32 cellular contexts compared by ENCODE assay signal in genomic region chr20:37230200-37230599, GRCh38. TPM values are rescaled to one million over a fixed set of nuclear protein-coding genes. Genes with fewer than 3 reads are reported as not detected.
DNase-seq lines count a peak whose midpoint lies in the region; ATAC-seq and TF ChIP-seq lines count a peak whose summit lies in the region.
"Had no signal": no experiment of that assay in that cellular context is flagged by ENCODE, and none has a peak within 500 bp of the region (broad histone marks: within the 10 kb centered on the region; RNA-seq: fewer than 3 reads in every experiment).

No MANE protein-coding gene starts in this region.

- no peaks in the 10 kb centered on the region for H3K23me2 ChIP-seq in H9 (ENCODE audit: insufficient read length, low read depth, low read length, poor library complexity, severe bottlenecking)

- no peak overlapping the region for H3T11ph ChIP-seq in H9 (ENCODE audit: low read length)

- peak overlapping the region; percentile 16 to 96 (median 93); a peak in 6 of 7 replicates for H3K27ac Mint-ChIP-seq in H9
- H3K27ac Mint-ChIP-seq in natural killer cell, result no peak overlapping the region
- H3K27ac Mint-ChIP-seq: activated naive CD4-positive, alpha-beta T cell treated with anti-CD3 and anti-CD28 coated beads, Interleukin-2, amount 10 ng/mL, durations not matched to agents 7 days and 5 days; dendritic cell treated with granulocyte-macrophage colony-stimulating factor and Interleukin-4, amounts not matched to agents 40 ng/mL and 50 ng/mL, for 4 days; memory B cell had no signal

- H3K4me1 ChIP-seq in H9 (ENCODE audit: insufficient read depth, low read length), result peaks cover 12% of the 10 kb centered on the region
- H3K4me1 ChIP-seq in HUES48 (ENCODE audit: control insufficient read depth, insufficient read depth, low read length), result peaks cover 39% of the 10 kb centered on the region
- peaks cover 23% of the 10 kb centered on the region for H3K4me1 ChIP-seq in iPS-15b (ENCODE audit: control insufficient read depth, insufficient read depth, low read length)
- H3K4me1 ChIP-seq: body of pancreas, pancreas had no signal

- H3K14ac ChIP-seq in H9 (ENCODE audit: insufficient read depth, low read length), result no peak overlapping the region

- no peak overlapping the region for H3K4ac ChIP-seq in H9 (ENCODE audit: low read depth, low read length)

- no peak for TF ChIP-seq CTCF in H9 (conservative IDR thresholded peaks at IDR 0.05)
- TF ChIP-seq CTCF in WERI-Rb-1 (IDR thresholded peaks at IDR 0.05; ENCODE audit: low read depth, low read length), result no peak
- TF ChIP-seq CTCF in natural killer cell (IDR thresholded peaks at IDR 0.05), result no peak

- H4K91ac ChIP-seq in H9 (ENCODE audit: insufficient read length, low read depth, low read length), result no peak overlapping the region

- WGBS in H9 (ENCODE audit: extremely low coverage, insufficient read length, low lambda C conversion rate), result no CpG with 5 or more reads among the region's 6 CpGs

- H3K4me3 ChIP-seq in HUES48 (ENCODE audit: low read depth, low read length) (no peak overlapping the region), WERI-Rb-1 (ENCODE audit: low read depth, low read length) (no peak overlapping the region), iPS-15b (ENCODE audit: low read depth, low read length) (no peak overlapping the region)
- H3K4me3 ChIP-seq: adrenal gland; BLaER1 treated with 17β-estradiol and CSF1 and Interleukin-3, amounts not matched to agents 10 nM and 100 nM; body of pancreas; HAP-1; pancreas had no signal

- H3K9me3 ChIP-seq in H9 (ENCODE audit: control insufficient read depth, low read depth, low read length), result no peaks in the 10 kb centered on the region
- H3K9me3 ChIP-seq in HUES48 (ENCODE audit: control insufficient read depth, insufficient read depth, low read length), result no peaks in the 10 kb centered on the region
- H3K9me3 ChIP-seq in WERI-Rb-1 (ENCODE audit: severe bottlenecking), result no peaks in the 10 kb centered on the region
- no peaks in the 10 kb centered on the region for H3K9me3 ChIP-seq in iPS-15b (ENCODE audit: control insufficient read depth, insufficient read depth, low read length)
- H3K9me3 ChIP-seq: adrenal gland; BLaER1 treated with 17β-estradiol and CSF1 and Interleukin-3, amounts not matched to agents 10 nM and 100 nM; body of pancreas; HAP-1; pancreas; SK-N-SH had no signal

- H3K9ac ChIP-seq in H9 (ENCODE audit: extremely low read depth, insufficient read length, low read length) (no peak overlapping the region), HUES48 (ENCODE audit: low read depth, low read length) (peak overlapping the region; percentile 0; the same call in 1 of the 2 replicates), iPS-15b (ENCODE audit: low read depth, low read length) (peak overlapping the region; percentile 55)
- H3K9ac ChIP-seq: SK-N-SH had no signal

- H3K4me2 ChIP-seq in H9 (ENCODE audit: insufficient read depth, insufficient read length, low read length), result no peak overlapping the region
- H3K4me2 ChIP-seq: BLaER1 treated with 17β-estradiol and CSF1 and Interleukin-3, amounts not matched to agents 10 nM and 100 nM; SK-N-SH had no signal

- no peaks in the 10 kb centered on the region for H3K79me1 ChIP-seq in H9 (ENCODE audit: insufficient read depth, low read depth, low read length, poor library complexity, severe bottlenecking)

- no peak for DNase-seq in H9
- DNase-seq in WERI-Rb-1, result peak; percentile 72
- no peak for DNase-seq in T-helper 9 cell
- no peak for DNase-seq in activated T-cell treated with anti-CD3 and anti-CD28 coated beads, Interleukin-2, amount 50 U/mL, for 48 hours
- DNase-seq in stimulated activated CD4-positive, alpha-beta T cell treated with anti-CD3 and anti-CD28 coated beads, Interleukin-2, amount 100 ng/mL, for 24 hours, result no peak
- no peak for DNase-seq in natural killer cell
- DNase-seq: activated naive CD4-positive, alpha-beta T cell treated with anti-CD3 and anti-CD28 coated beads, Interleukin-2, amount 10 ng/mL, durations not matched to agents 7 days and 5 days; DMS153; hypothalamus; NCI-H1092; NCI-H1930; nephron progenitor cell; NK-92 treated with Interleukin-12 subunit alpha and Interleukin-12 subunit beta, amount 100 ng/mL, for 24 hours; pancreas; PC-3; retina; SK-N-SH; small intestine; stimulated activated naive CD8-positive, alpha-beta T cell treated with anti-CD3 and anti-CD28 coated beads, Interleukin-15, Interleukin-2, amounts not matched to agents 100 U/mL and 50 U/mL, for 24 hours had no signal

- peak overlapping the region; percentile 10 for H3K27ac ChIP-seq in H9 (ENCODE audit: insufficient read length, low read depth, low read length)
- peak overlapping the region; percentile 89 for H3K27ac ChIP-seq in HUES48 (ENCODE audit: low read depth, low read length)
- peak overlapping the region; percentile 71 for H3K27ac ChIP-seq in WERI-Rb-1
- H3K27ac ChIP-seq: adrenal gland; BLaER1 treated with 17β-estradiol and CSF1 and Interleukin-3, amounts not matched to agents 10 nM and 100 nM; body of pancreas; pancreas had no signal

- H3K36me3 Mint-ChIP-seq in H9 (ENCODE audit: insufficient read depth in 1 of 3, low read depth in 3 of 3), result peaks cover 43 to 94% (median 82%) of the 10 kb centered on the region in 3 experiments; a peak in 6 of 7 replicates
- peaks cover 58% of the 10 kb centered on the region for H3K36me3 Mint-ChIP-seq in natural killer cell

- H3K9me3 Mint-ChIP-seq in H9 (no peaks in the 10 kb centered on the region), natural killer cell (no peaks in the 10 kb centered on the region)
- H3K9me3 Mint-ChIP-seq: activated naive CD4-positive, alpha-beta T cell treated with anti-CD3 and anti-CD28 coated beads, Interleukin-2, amount 10 ng/mL, durations not matched to agents 7 days and 5 days; dendritic cell treated with granulocyte-macrophage colony-stimulating factor and Interleukin-4, amounts not matched to agents 40 ng/mL and 50 ng/mL, for 4 days; memory B cell; nephron progenitor cell had no signal

- H3K36me3 ChIP-seq in HUES48 (ENCODE audit: control insufficient read depth, insufficient read depth, low read length) (peaks cover 98% of the 10 kb centered on the region), WERI-Rb-1 (peaks cover 87% of the 10 kb centered on the region), iPS-15b (ENCODE audit: control insufficient read depth, insufficient read depth, low read length) (peaks cover 62% of the 10 kb centered on the region)

- H3K23ac ChIP-seq in H9 (ENCODE audit: insufficient read length, low read depth, low read length), result no peak overlapping the region

- H4K8ac ChIP-seq in H9 (replicated peaks; ENCODE audit: insufficient read length, low read depth, low read length), result no peak overlapping the region

- H4K20me1 ChIP-seq in H9 (ENCODE audit: control insufficient read depth, insufficient read depth, insufficient read length), result no peaks in the 10 kb centered on the region

- H2AK5ac ChIP-seq in H9 (ENCODE audit: insufficient read length, low read length), result no peak overlapping the region

- H3K18ac ChIP-seq in H9 (ENCODE audit: insufficient read length, low read depth, low read length), result no peak overlapping the region

- no peak overlapping the region for H2BK5ac ChIP-seq in H9 (ENCODE audit: insufficient read length, low read length)

- H3K4me3 Mint-ChIP-seq in H9 (no peak overlapping the region), natural killer cell (no peak overlapping the region)
- H3K4me3 Mint-ChIP-seq: activated naive CD4-positive, alpha-beta T cell treated with anti-CD3 and anti-CD28 coated beads, Interleukin-2, amount 10 ng/mL, durations not matched to agents 7 days and 5 days; dendritic cell treated with granulocyte-macrophage colony-stimulating factor and Interleukin-4, amounts not matched to agents 40 ng/mL and 50 ng/mL, for 4 days; memory B cell; nephron progenitor cell had no signal

- H3K4me1 Mint-ChIP-seq in H9 (peaks cover 46 to 49% of the 10 kb centered on the region in 2 experiments), natural killer cell (peaks cover 6 to 7% of the 10 kb centered on the region in 2 donors)
- H3K4me1 Mint-ChIP-seq: activated naive CD4-positive, alpha-beta T cell treated with anti-CD3 and anti-CD28 coated beads, Interleukin-2, amount 10 ng/mL, durations not matched to agents 7 days and 5 days; memory B cell had no signal

- H2BK12ac ChIP-seq in H9 (ENCODE audit: insufficient read length, low read depth, low read length), result no peak overlapping the region

- intact Hi-C loops in natural killer cell (cut with micrococcal nuclease), result no loop called here

- H3K27me3 Mint-ChIP-seq in H9 (ENCODE audit: low read depth) (no peaks in the 10 kb centered on the region), natural killer cell (ENCODE audit: low read depth in 2 of 2) (no peaks in the 10 kb centered on the region)
- H3K27me3 Mint-ChIP-seq: activated naive CD4-positive, alpha-beta T cell treated with anti-CD3 and anti-CD28 coated beads, Interleukin-2, amount 10 ng/mL, durations not matched to agents 7 days and 5 days; dendritic cell treated with granulocyte-macrophage colony-stimulating factor and Interleukin-4, amounts not matched to agents 40 ng/mL and 50 ng/mL, for 4 days; memory B cell had no signal

- H2BK15ac ChIP-seq in H9 (ENCODE audit: low read depth, low read length), result no peak overlapping the region

- H4K5ac ChIP-seq in H9 (ENCODE audit: insufficient read length, low read depth, low read length), result no peak overlapping the region

- no peak overlapping the region for H2BK20ac ChIP-seq in H9 (ENCODE audit: low read depth, low read length, poor library complexity, severe bottlenecking)

- no peaks in the 10 kb centered on the region for H3K27me3 ChIP-seq in H9 (ENCODE audit: insufficient read depth, low read length)
- no peaks in the 10 kb centered on the region for H3K27me3 ChIP-seq in HUES48 (ENCODE audit: control insufficient read depth, insufficient read depth, low read length)
- no peaks in the 10 kb centered on the region for H3K27me3 ChIP-seq in WERI-Rb-1 (ENCODE audit: insufficient read depth, low read depth, severe bottlenecking)
- H3K27me3 ChIP-seq in iPS-15b (ENCODE audit: control insufficient read depth, insufficient read depth, low read length), result no peaks in the 10 kb centered on the region
- H3K27me3 ChIP-seq: adrenal gland; BLaER1 treated with 17β-estradiol and CSF1 and Interleukin-3, amounts not matched to agents 10 nM and 100 nM; body of pancreas; pancreas had no signal

- no peaks in the 10 kb centered on the region for H3K79me2 ChIP-seq in H9 (ENCODE audit: insufficient read depth, low read length)

- no peak overlapping the region for H2BK120ac ChIP-seq in H9 (ENCODE audit: low read depth, low read length, poor library complexity, severe bottlenecking)

- no peak overlapping the region for H3K56ac ChIP-seq in H9 (ENCODE audit: insufficient read length, low read depth, low read length)

- ATAC-seq in natural killer cell, result no peak
- ATAC-seq: body of pancreas; pancreas; PC-3; stimulated activated naive CD8-positive, alpha-beta T cell treated with anti-CD3 and anti-CD28 coated beads, Interleukin-15, Interleukin-2, amounts not matched to agents 100 U/mL and 50 U/mL, for 24 hours had no signal

- no peak overlapping the region for H2AFZ ChIP-seq in H9 (ENCODE audit: low read length)

RNA-seq across cellular contexts. Expression of gene GHRH, which starts 31.4 kb away (rescaled TPM):
- total RNA-seq in H9 (2021) (0.68 TPM in 1 of 2 replicates, not detected in the other), natural killer cell (not detected)
- total RNA-seq: adrenal gland; body of pancreas; fibroblast of lung; NCI-H460; pancreas; PC-3; T-helper 1 cell treated with Interleukin-12 subunit alpha and Interleukin-12 subunit beta and Interleukin-4 antibody, amounts not matched to agents 30 ng/mL and 1 ng/mL, for 36 hours; temporal lobe; ureter had no signal

RNA-seq across cellular contexts. Expression of gene MROH8, which starts 50.9 kb away (rescaled TPM):
- total RNA-seq in H9 (2021) (0.79 and 0.90 TPM in 2 replicates), natural killer cell (1 to 10 TPM; 1.7 to 3.2 (median 2.3) TPM)

RNA-seq across cellular contexts. Expression of gene RPN2, which starts 51.1 kb away (rescaled TPM):
- 234 TPM in 2 replicates for total RNA-seq in H9 (2021)
- 100 to 1,000 TPM; 124 to 136 (median 125) TPM for total RNA-seq in natural killer cell

RNA-seq across cellular contexts. Expression of gene MANBAL, which starts 59.3 kb away (rescaled TPM):
- total RNA-seq in H9 (2021) (40.3 and 40.7 TPM in 2 replicates), natural killer cell (1 to 10 TPM; 5.1 to 7.9 (median 6.4) TPM)

Comparison
In these comparisons a context has a peak if more than half of its experiments do, and no peak if none do; other contexts are left out.
1. H3K27ac ChIP-seq: peak in every context shown above with its lines; median percentile 89 in HUES48; 71 in WERI-Rb-1; 10 in H9.
2. H3K27ac Mint-ChIP-seq: peak in H9 (3 of 3); none in natural killer cell (0 of 2).